Comparison of ENCODE assay signal across 9 cellular contexts in the genomic region with DNA sequence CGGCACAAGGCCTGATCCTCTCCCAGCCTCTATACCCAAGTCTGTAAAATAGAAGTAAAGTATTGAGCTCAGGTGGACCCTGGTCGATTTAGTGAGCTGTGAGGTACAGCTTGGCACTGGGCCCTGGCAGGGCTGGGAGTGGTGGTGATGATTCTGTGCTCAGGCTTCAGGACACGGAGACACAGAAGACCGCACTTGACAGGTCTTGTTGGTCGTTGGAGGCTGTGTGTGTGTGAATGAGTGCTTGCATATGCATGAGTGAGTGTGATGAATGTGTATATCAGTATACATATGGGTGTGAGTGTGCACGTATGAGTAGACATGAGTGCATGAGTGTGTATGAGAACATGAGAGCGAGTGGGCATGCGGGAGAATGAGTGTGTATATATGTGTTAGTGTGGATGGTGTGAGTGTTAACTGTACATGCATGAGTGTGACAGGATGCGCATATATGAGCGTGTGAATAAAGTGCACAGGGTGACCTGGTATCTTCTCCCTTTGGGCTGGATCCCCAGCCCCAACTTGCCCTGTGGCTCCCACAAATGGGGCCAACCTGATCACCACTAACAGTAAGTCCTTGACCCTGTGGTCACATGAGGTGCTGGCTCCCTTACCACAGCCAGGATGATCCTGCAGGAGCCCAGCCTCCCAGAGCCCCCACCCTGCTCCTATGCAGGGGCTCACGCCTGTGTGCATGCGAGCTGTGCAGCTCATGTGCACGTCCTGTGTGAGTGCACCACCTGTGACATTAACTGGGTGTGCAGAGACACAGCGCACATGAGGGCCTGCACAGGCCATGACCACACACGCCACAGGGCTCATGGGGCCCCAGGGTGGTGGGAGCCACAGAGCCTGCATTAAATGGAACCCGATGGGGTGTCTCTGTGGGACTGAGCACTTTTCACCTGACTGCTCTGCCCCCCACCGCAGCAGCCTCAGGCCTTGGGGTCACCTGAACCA. TPM values are rescaled to one million over a fixed set of nuclear protein-coding genes. Genes with fewer than 3 reads are reported as not detected.
DNase-seq lines count a peak whose midpoint lies in the region; ATAC-seq and TF ChIP-seq lines count a peak whose summit lies in the region.
"Had no signal": no experiment of that assay in that cellular context is flagged by ENCODE, and none has a peak within 500 bp of the region (broad histone marks: within the 10 kb centered on the region; RNA-seq: fewer than 3 reads in every experiment).

No MANE protein-coding gene starts in this region.

- WGBS in sigmoid colon, 2 donors: 65 to 88% methylated on average over 17 of the region's 17 CpGs

- H4K20me1 ChIP-seq in Loucy (ENCODE audit: insufficient read depth, low read length, poor library complexity, severe bottlenecking): peaks cover 41% of the 10 kb centered on the region

- TF ChIP-seq POLR2A in sigmoid colon (IDR thresholded peaks at IDR 0.05): no peak

- peak overlapping the region; percentile 94 for H3K9ac ChIP-seq in Loucy (ENCODE audit: low read depth, low read length, poor library complexity, severe bottlenecking)

- no peak for DNase-seq in GM06990 (ENCODE audit: extremely low read depth, insufficient read length)
- DNase-seq in effector memory CD4-positive, alpha-beta T cell: no peak
- no peak for DNase-seq in sigmoid colon
- DNase-seq in NCI-H187 treated with DMSO at 0.1 percent for 48 hours (lab: John Stamatoyannopoulos, UW): no peak
- no peak for DNase-seq in activated CD8-positive, alpha-beta memory T cell treated with anti-CD3 and anti-CD28 coated beads, Interleukin-2, amount 50 U/mL, for 48 hours
- DNase-seq: NCI-H1092 had no signal

- peaks cover 5% of the 10 kb centered on the region for H3K36me3 ChIP-seq in GM06990 (ENCODE audit: control insufficient read depth, insufficient read depth, low read length)
- H3K36me3 ChIP-seq in Loucy (ENCODE audit: insufficient read depth, low read length): no peaks in the 10 kb centered on the region
- no peaks in the 10 kb centered on the region for H3K36me3 ChIP-seq in effector memory CD4-positive, alpha-beta T cell (ENCODE audit: control insufficient read depth, insufficient read depth, low read length)
- no peaks in the 10 kb centered on the region for H3K36me3 ChIP-seq in sigmoid colon

- H3K27ac ChIP-seq in effector memory CD4-positive, alpha-beta T cell (ENCODE audit: insufficient read depth, low read length, poor library complexity, severe bottlenecking): peak overlapping the region; percentile 81
- H3K27ac ChIP-seq in sigmoid colon: peak overlapping the region in 1 of 4 donors; percentile 56

- no peaks in the 10 kb centered on the region for H3K9me2 ChIP-seq in Loucy (replicated peaks; ENCODE audit: low read depth, low read length)

- no peak for TF ChIP-seq EP300 in sigmoid colon (IDR thresholded peaks at IDR 0.05)

- H3K79me2 ChIP-seq in Loucy (ENCODE audit: insufficient read depth, low read length): peaks cover 65% of the 10 kb centered on the region

- peaks cover 71% of the 10 kb centered on the region for H3K4me1 ChIP-seq in Loucy (ENCODE audit: insufficient read depth, low read length, poor library complexity, severe bottlenecking)
- peaks cover 37% of the 10 kb centered on the region for H3K4me1 ChIP-seq in effector memory CD4-positive, alpha-beta T cell (ENCODE audit: control insufficient read depth, insufficient read depth, low read length, poor library complexity, severe bottlenecking)
- H3K4me1 ChIP-seq in sigmoid colon: peaks cover 0 to 33% (median 27%) of the 10 kb centered on the region in 4 donors

- peak overlapping the region; percentile 77 for H3K4me3 ChIP-seq in GM06990 (replicated peaks; ENCODE audit: low read depth, low read length)
- peak overlapping the region; percentile 86 for H3K4me3 ChIP-seq in Loucy (ENCODE audit: low read length, poor library complexity, severe bottlenecking)
- peak overlapping the region; percentile 70 for H3K4me3 ChIP-seq in effector memory CD4-positive, alpha-beta T cell (ENCODE audit: insufficient read depth, low read depth, low read length, poor library complexity, severe bottlenecking)
- H3K4me3 ChIP-seq in sigmoid colon: peak overlapping the region in 3 of 4 donors; percentile 23 to 33 (median 23)

- H3K4me2 ChIP-seq in Loucy (ENCODE audit: low read depth, low read length, poor library complexity, severe bottlenecking): peak overlapping the region; percentile 81

- H3K9me3 ChIP-seq in Loucy (ENCODE audit: insufficient read depth, low read depth, low read length) (no peaks in the 10 kb centered on the region), sigmoid colon (no peaks in the 10 kb centered on the region)
- no peaks in the 10 kb centered on the region for H3K9me3 ChIP-seq in effector memory CD4-positive, alpha-beta T cell (ENCODE audit: control insufficient read depth, low read length)

- H2AFZ ChIP-seq in Loucy (ENCODE audit: low read length): no peak overlapping the region

- H3K27me3 ChIP-seq in GM06990 (replicated peaks; ENCODE audit: control insufficient read depth, insufficient read depth, low read length) (no peaks in the 10 kb centered on the region), Loucy (ENCODE audit: insufficient read depth, low read length, poor library complexity, severe bottlenecking) (no peaks in the 10 kb centered on the region), sigmoid colon (no peaks in the 10 kb centered on the region)
- no peaks in the 10 kb centered on the region for H3K27me3 ChIP-seq in effector memory CD4-positive, alpha-beta T cell (replicated peaks; ENCODE audit: control insufficient read depth, insufficient read depth, low read length, poor library complexity, severe bottlenecking)

- TF ChIP-seq CTCF in GM06990 (IDR thresholded peaks at IDR 0.05; ENCODE audit: insufficient read depth, low read length, poor library complexity, severe bottlenecking) (no peak), Loucy (conservative IDR thresholded peaks at IDR 0.05; ENCODE audit: low read length) (no peak), sigmoid colon (IDR thresholded peaks at IDR 0.05) (no peak)

- peaks cover 4% of the 10 kb centered on the region; the same call in 1 of the 2 replicates for H3F3A ChIP-seq in Loucy (ENCODE audit: low read depth)

- no peak for ATAC-seq in GM18867 (IDR thresholded peaks at IDR 0.05; ENCODE audit: unreplicated experiment)
- ATAC-seq in GM21360 (IDR thresholded peaks at IDR 0.05; ENCODE audit: unreplicated experiment): no peak

- intact Hi-C loops in sigmoid colon (cut with DNase I): no loop called here

RNA-seq across cellular contexts. Expression of gene SH3BP2, which starts 20.8 kb away (rescaled TPM):
- total RNA-seq in sigmoid colon: 10 to 100 TPM; 18.4 to 49.3 (median 24.2) TPM
- 10 to 100 TPM; 18.6 to 82.4 (median 35.6) TPM for polyA plus RNA-seq in sigmoid colon

RNA-seq across cellular contexts. Expression of gene ADD1, which starts 29.9 kb away (rescaled TPM):
- 100 to 1,000 TPM; 166 to 378 (median 183) TPM for total RNA-seq in sigmoid colon
- polyA plus RNA-seq in sigmoid colon: 100 to 1,000 TPM; 113 to 162 (median 120) TPM

RNA-seq across cellular contexts. Expression of gene TNIP2, which starts 57.6 kb away (rescaled TPM):
- total RNA-seq in sigmoid colon: 10 to 100 TPM; 56.3 to 68.8 (median 66.9) TPM
- polyA plus RNA-seq in sigmoid colon: 10 to 100 TPM; 51.7 to 65.0 (median 51.8) TPM

Comparison
In these comparisons a context has a peak if more than half of its experiments do, and no peak if none do; other contexts are left out.
1. H3K4me3 ChIP-seq: peak in every context shown above with its lines; median percentile 86 in Loucy; 77 in GM06990; 70 in effector memory CD4-positive, alpha-beta T cell; 23 in sigmoid colon.